ENCODE assay signal across 11 cellular contexts in genomic region chr15:77446840-77447390, GRCh38.
"Had no signal": no experiment of that assay in that cellular context is flagged by ENCODE, and none has a peak within 500 bp of the region (broad histone marks: within the 10 kb centered on the region; RNA-seq: fewer than 3 reads in every experiment).

No MANE protein-coding gene starts in this region.

- H3K4me3 ChIP-seq: sigmoid colon, upper lobe of left lung had no signal

- DNase-seq: activated CD4-positive, alpha-beta T cell treated with anti-CD3 and anti-CD28 coated beads, Interleukin-2, amount 10 ng/mL, durations not matched to agents 7 days and 5 days; activated CD8-positive, alpha-beta memory T cell treated with anti-CD3 and anti-CD28 coated beads for 24 hours; activated naive CD8-positive, alpha-beta T cell treated with anti-CD3 and anti-CD28 coated beads for 36 hours; effector CD8-positive, alpha-beta T cell; foreskin keratinocyte; kidney glomerular epithelial cell; mesendoderm; sigmoid colon; stimulated activated CD4-positive, alpha-beta T cell treated with anti-CD3 and anti-CD28 coated beads, Interleukin-1b, Interleukin-23, amount 100 ng/mL, for 48 hours; stimulated activated naive CD8-positive, alpha-beta T cell treated with anti-CD3 and anti-CD28 coated beads, Interleukin-15, amount 100 ng/mL, for 72 hours; upper lobe of left lung had no signal

- H3K27me3 ChIP-seq: foreskin keratinocyte, sigmoid colon, upper lobe of left lung had no signal

- H3K9me3 ChIP-seq: sigmoid colon, upper lobe of left lung had no signal

- H3K4me1 ChIP-seq: foreskin keratinocyte had no signal

- H3K27ac ChIP-seq: foreskin keratinocyte, sigmoid colon, upper lobe of left lung had no signal

- H3K36me3 ChIP-seq: sigmoid colon had no signal

- ATAC-seq: foreskin keratinocyte; stimulated activated naive CD8-positive, alpha-beta T cell treated with anti-CD3 and anti-CD28 coated beads, Interleukin-15, amount 100 ng/mL, for 72 hours had no signal
